In genomic region chr4:2671267-2671895, GRCh38 we compare ENCODE assay signal across 15 cellular contexts.
DNase-seq lines count a peak whose midpoint lies in the region; FAIRE-seq and TF ChIP-seq lines count a peak whose summit lies in the region.
"Had no signal": no experiment of that assay in that cellular context is flagged by ENCODE, and none has a peak within 500 bp of the region (broad histone marks: within the 10 kb centered on the region; RNA-seq: fewer than 3 reads in every experiment).

No MANE protein-coding gene starts in this region.

- H3K27me3 Mint-ChIP-seq in astrocyte (ENCODE audit: low read depth, unreplicated experiment) = no peaks in the 10 kb centered on the region
- H3K27me3 Mint-ChIP-seq in T-helper 2 cell treated with Interferon-gamma antibody and Interleukin-4, amounts not matched to agents 5 μg/mL and 100 μg/mL, for 36 hours (ENCODE audit: low read depth) = no peaks in the 10 kb centered on the region
- H3K27me3 Mint-ChIP-seq: CD4-positive, alpha-beta T cell had no signal

- no peak for TF ChIP-seq EP300 in tibial nerve (IDR thresholded peaks at IDR 0.05)

- TF ChIP-seq CTCF in astrocyte (IDR thresholded peaks at IDR 0.05; ENCODE audit: insufficient read depth, low read depth, low read length) = no peak
- TF ChIP-seq CTCF in GM20000 (IDR thresholded peaks at IDR 0.05; ENCODE audit: extremely low read depth, missing control alignments) = no peak
- no peak for TF ChIP-seq CTCF in right atrium auricular region (IDR thresholded peaks at IDR 0.05)
- no peak for TF ChIP-seq CTCF in tibial nerve (IDR thresholded peaks at IDR 0.05)

- peaks cover 0 to 18% (median 3%) of the 10 kb centered on the region in 11 experiments; a peak in 8 of 22 replicates for H3K9me3 ChIP-seq in BLaER1 treated with 17β-estradiol and CSF1 and Interleukin-3, amounts not matched to agents 10 nM and 100 nM (replicated peaks in 1 of 11)
- H3K9me3 ChIP-seq in astrocyte (ENCODE audit: insufficient read depth, low read depth, low read length) (no peaks in the 10 kb centered on the region), mesodermal cell (ENCODE audit: control insufficient read depth, low read length) (no peaks in the 10 kb centered on the region), right atrium auricular region (no peaks in the 10 kb centered on the region), tibial nerve (no peaks in the 10 kb centered on the region)
- H3K9me3 ChIP-seq: spleen had no signal

- peaks cover 19% of the 10 kb centered on the region for H3K4me1 Mint-ChIP-seq in astrocyte (ENCODE audit: low read depth, unreplicated experiment)
- peaks cover 24% of the 10 kb centered on the region for H3K4me1 Mint-ChIP-seq in T-helper 2 cell treated with Interferon-gamma antibody and Interleukin-4, amounts not matched to agents 5 μg/mL and 100 μg/mL, for 36 hours (ENCODE audit: low read depth)

- no peaks in the 10 kb centered on the region for H3K27me3 ChIP-seq in BLaER1 treated with 17β-estradiol and CSF1 and Interleukin-3, amounts not matched to agents 10 nM and 100 nM
- H3K27me3 ChIP-seq in astrocyte (ENCODE audit: insufficient read depth, low read length) (no peaks in the 10 kb centered on the region), right atrium auricular region (no peaks in the 10 kb centered on the region), tibial nerve (no peaks in the 10 kb centered on the region)
- H3K27me3 ChIP-seq: spleen had no signal

- H3K9ac ChIP-seq in BLaER1 treated with 17β-estradiol and CSF1 and Interleukin-3, amounts not matched to agents 10 nM and 100 nM = peak overlapping the region in 5 of 11 experiments; percentile 5 to 65 (median 42); a peak in 9 of 22 replicates
- no peak overlapping the region for H3K9ac ChIP-seq in astrocyte (ENCODE audit: low read length)

- H3K4me3 Mint-ChIP-seq in astrocyte (ENCODE audit: unreplicated experiment) = no peak overlapping the region
- H3K4me3 Mint-ChIP-seq in T-helper 2 cell treated with Interferon-gamma antibody and Interleukin-4, amounts not matched to agents 5 μg/mL and 100 μg/mL, for 36 hours = no peak overlapping the region
- H3K4me3 Mint-ChIP-seq: CD4-positive, alpha-beta T cell had no signal

- H3K4me2 ChIP-seq in BLaER1 treated with 17β-estradiol and CSF1 and Interleukin-3, amounts not matched to agents 10 nM and 100 nM = peak overlapping the region; percentile 45 to 95 (median 76)
- H3K4me2 ChIP-seq in astrocyte (ENCODE audit: low read length) = no peak overlapping the region

- DNase-seq in GM12892 (ENCODE audit: insufficient read length) (no peak), astrocyte (ENCODE audit: low read depth) (no peak), GM20000 (ENCODE audit: low spot score) (no peak), right atrium auricular region (ENCODE audit: low spot score) (no peak), tibial nerve (ENCODE audit: low spot score in 2 of 2) (no peak)
- no peak for DNase-seq in T-helper 2 cell treated with Interferon-gamma antibody and Interleukin-4, amounts not matched to agents 5 μg/mL and 100 μg/mL, for 36 hours (ENCODE audit: low spot score)
- DNase-seq: activated effector memory CD4-positive, alpha-beta T cell treated with Interleukin-2 at 50 U/mL for 16 hours; CD4-positive, alpha-beta T cell; central memory CD4-positive, alpha-beta T cell; HCEC 1CT; Right ventricle myocardium superior; spleen had no signal

- peak overlapping the region in 4 of 10 experiments; percentile 1 to 45 (median 26); a peak in 5 of 20 replicates for H3K4me3 ChIP-seq in BLaER1 treated with 17β-estradiol and CSF1 and Interleukin-3, amounts not matched to agents 10 nM and 100 nM
- no peak overlapping the region for H3K4me3 ChIP-seq in astrocyte (ENCODE audit: insufficient read depth, low read depth, low read length)
- H3K4me3 ChIP-seq in mesodermal cell (ENCODE audit: extremely low read depth, insufficient read depth, low read length, poor library complexity, severe bottlenecking) = no peak overlapping the region
- no peak overlapping the region for H3K4me3 ChIP-seq in right atrium auricular region
- no peak overlapping the region for H3K4me3 ChIP-seq in tibial nerve
- H3K4me3 ChIP-seq: K562, spleen had no signal

- peaks cover 3 to 91% (median 37%) of the 10 kb centered on the region in 11 experiments; a peak in 16 of 22 replicates for H4K20me1 ChIP-seq in BLaER1 treated with 17β-estradiol and CSF1 and Interleukin-3, amounts not matched to agents 10 nM and 100 nM
- H4K20me1 ChIP-seq in astrocyte (ENCODE audit: insufficient read depth, low read length) = peaks cover 46% of the 10 kb centered on the region

- H3K9me3 Mint-ChIP-seq in astrocyte (ENCODE audit: unreplicated experiment) = no peaks in the 10 kb centered on the region
- H3K9me3 Mint-ChIP-seq in T-helper 2 cell treated with Interferon-gamma antibody and Interleukin-4, amounts not matched to agents 5 μg/mL and 100 μg/mL, for 36 hours = no peaks in the 10 kb centered on the region
- H3K9me3 Mint-ChIP-seq: CD4-positive, alpha-beta T cell had no signal

- peak overlapping the region; percentile 1 for H3K27ac Mint-ChIP-seq in astrocyte (ENCODE audit: unreplicated experiment)
- H3K27ac Mint-ChIP-seq in T-helper 2 cell treated with Interferon-gamma antibody and Interleukin-4, amounts not matched to agents 5 μg/mL and 100 μg/mL, for 36 hours = no peak overlapping the region
- H3K27ac Mint-ChIP-seq: CD4-positive, alpha-beta T cell had no signal

- WGBS in mesodermal cell (ENCODE audit: insufficient coverage in 2 of 2), 2 experiments = 95 to 97% methylated on average over 9 to 10 of the region's 10 CpGs
- 44 to 46% methylated on average over 10 of the region's 10 CpGs for WGBS in tibial nerve, 2 donors

- TF ChIP-seq POLR2A in GM12892 (IDR thresholded peaks at IDR 0.05; ENCODE audit: low read depth, low read length) = no peak
- TF ChIP-seq POLR2A in tibial nerve (IDR thresholded peaks at IDR 0.05) = no peak

- peak; percentile 14 for FAIRE-seq in GM12892 (lab: Jason Lieb, UNC)
- FAIRE-seq in astrocyte (lab: Jason Lieb, UNC) = no peak
- FAIRE-seq: K562 had no signal

- H3K4me1 ChIP-seq in BLaER1 treated with 17β-estradiol and CSF1 and Interleukin-3, amounts not matched to agents 10 nM and 100 nM = peaks cover 49 to 68% (median 61%) of the 10 kb centered on the region in 10 experiments
- peaks cover 3% of the 10 kb centered on the region for H3K4me1 ChIP-seq in astrocyte (ENCODE audit: insufficient read depth, low read length)
- H3K4me1 ChIP-seq in mesodermal cell (ENCODE audit: control insufficient read depth, insufficient read depth, low read length, poor library complexity, severe bottlenecking) = no peaks in the 10 kb centered on the region
- peaks cover 0 to 4% of the 10 kb centered on the region in 2 donors for H3K4me1 ChIP-seq in right atrium auricular region
- peaks cover 0 to 26% (median 10%) of the 10 kb centered on the region in 4 donors for H3K4me1 ChIP-seq in tibial nerve

- H3K36me3 ChIP-seq in BLaER1 treated with 17β-estradiol and CSF1 and Interleukin-3, amounts not matched to agents 10 nM and 100 nM = peaks cover 70 to 96% (median 81%) of the 10 kb centered on the region in 11 experiments
- H3K36me3 ChIP-seq in astrocyte (ENCODE audit: insufficient read depth, low read length) (peaks cover 27% of the 10 kb centered on the region), mesodermal cell (ENCODE audit: control insufficient read depth, insufficient read depth, low read length) (peaks cover 86% of the 10 kb centered on the region), right atrium auricular region (peaks cover 36% of the 10 kb centered on the region), tibial nerve (peaks cover 0 to 60% (median 8%) of the 10 kb centered on the region in 3 donors)

- no peak overlapping the region for H2AFZ ChIP-seq in astrocyte (ENCODE audit: low read depth, low read length)

- peaks cover 38% of the 10 kb centered on the region for H3K79me2 ChIP-seq in astrocyte (ENCODE audit: insufficient read depth, low read length)

- peaks cover 17% of the 10 kb centered on the region for H3K36me3 Mint-ChIP-seq in astrocyte (ENCODE audit: low read depth, unreplicated experiment)
- H3K36me3 Mint-ChIP-seq in T-helper 2 cell treated with Interferon-gamma antibody and Interleukin-4, amounts not matched to agents 5 μg/mL and 100 μg/mL, for 36 hours (ENCODE audit: low read depth) = peaks cover 50% of the 10 kb centered on the region

- H3K27ac ChIP-seq in BLaER1 treated with 17β-estradiol and CSF1 and Interleukin-3, amounts not matched to agents 10 nM and 100 nM = peak overlapping the region in 7 of 11 experiments; percentile 2 to 50 (median 27); a peak in 10 of 22 replicates
- H3K27ac ChIP-seq in astrocyte (ENCODE audit: low read depth, low read length) (no peak overlapping the region), mesodermal cell (ENCODE audit: low read depth, low read length, severe bottlenecking) (peak overlapping the region; percentile 42), right atrium auricular region (no peak overlapping the region), tibial nerve (no peak overlapping the region)
- H3K27ac ChIP-seq: spleen had no signal

Comparison
In these comparisons a context has a peak if more than half of its experiments do, and no peak if none do; other contexts are left out.
1. H3K27ac ChIP-seq: peak in BLaER1 treated with 17β-estradiol and CSF1 and Interleukin-3, amounts not matched to agents 10 nM and 100 nM (7 of 11) and mesodermal cell (single experiment); none in astrocyte (single experiment), right atrium auricular region (0 of 2) and tibial nerve (0 of 4).